16 cellular contexts compared by ENCODE assay signal in genomic region chr7:25048444-25048834, GRCh38.
DNase-seq lines count a peak whose midpoint lies in the region; ATAC-seq and TF ChIP-seq lines count a peak whose summit lies in the region.
"Had no signal": no experiment of that assay in that cellular context is flagged by ENCODE, and none has a peak within 500 bp of the region (broad histone marks: within the 10 kb centered on the region; RNA-seq: fewer than 3 reads in every experiment).

No MANE protein-coding gene starts in this region.

- no peaks in the 10 kb centered on the region for H3K27me3 ChIP-seq in mammary epithelial cell (ENCODE audit: insufficient read depth, low read length)
- H3K27me3 ChIP-seq in breast epithelium = no peaks in the 10 kb centered on the region
- H3K27me3 ChIP-seq in NT2/D1 (ENCODE audit: insufficient read depth, insufficient read length) = no peaks in the 10 kb centered on the region
- H3K27me3 ChIP-seq in esophagus squamous epithelium = no peaks in the 10 kb centered on the region
- H3K27me3 ChIP-seq in effector memory CD4-positive, alpha-beta T cell (replicated peaks; ENCODE audit: control insufficient read depth, insufficient read depth, low read length, poor library complexity, severe bottlenecking) = no peaks in the 10 kb centered on the region

- no peak overlapping the region for H3K4me3 ChIP-seq in mammary epithelial cell (replicated peaks in 1 of 3; ENCODE audit: insufficient read depth in 1 of 3, low read depth in 2 of 3, low read length in 3 of 3)
- H3K4me3 ChIP-seq in breast epithelium = no peak overlapping the region
- H3K4me3 ChIP-seq in NT2/D1 (ENCODE audit: insufficient read length, low read depth) = peak overlapping the region; percentile 17
- H3K4me3 ChIP-seq in esophagus squamous epithelium = no peak overlapping the region
- no peak overlapping the region for H3K4me3 ChIP-seq in effector memory CD4-positive, alpha-beta T cell (ENCODE audit: insufficient read depth, low read depth, low read length, poor library complexity, severe bottlenecking)
- H3K4me3 ChIP-seq: A549, GM12878, GM23248, HAP-1 had no signal

- TF ChIP-seq POLR2A in breast epithelium (IDR thresholded peaks at IDR 0.05) (no peak), esophagus squamous epithelium (IDR thresholded peaks at IDR 0.05) (no peak)

- H3K9ac ChIP-seq in mammary epithelial cell (ENCODE audit: insufficient read depth, low read length) (no peak overlapping the region), NT2/D1 (ENCODE audit: insufficient read length, low read depth) (no peak overlapping the region)
- H3K9ac ChIP-seq: GM23248 had no signal

- dilution Hi-C loops in mammary epithelial cell (cut with HindIII; ENCODE audit: low sequenced_read_pairs) = no loop called here

- WGBS in mammary epithelial cell (ENCODE audit: low coverage, missing lambda C conversion rate) = 79% methylated on average over 1 of the region's 1 CpG
- 26 to 73% methylated on average over 1 of the region's 1 CpG for WGBS in esophagus squamous epithelium, 2 donors

- CTCF ChIA-PET in mammary epithelial cell (lab: Charles Lee; ENCODE audit: low non-redundant PET) = no interaction called here

- no peak overlapping the region for H3K4me2 ChIP-seq in mammary epithelial cell (ENCODE audit: insufficient read depth, low read depth, low read length)
- H3K4me2 ChIP-seq: A549 had no signal

- no peaks in the 10 kb centered on the region for H4K20me1 ChIP-seq in mammary epithelial cell (ENCODE audit: insufficient read depth, low read length)

- no peak overlapping the region for H3K27ac ChIP-seq in mammary epithelial cell (ENCODE audit: insufficient read depth, low read depth, low read length)
- no peak overlapping the region for H3K27ac ChIP-seq in breast epithelium
- H3K27ac ChIP-seq in esophagus squamous epithelium = peak overlapping the region in 3 of 4 donors; percentile 14 to 56 (median 21)
- H3K27ac ChIP-seq in effector memory CD4-positive, alpha-beta T cell (ENCODE audit: insufficient read depth, low read length, poor library complexity, severe bottlenecking) = no peak overlapping the region
- H3K27ac ChIP-seq: A549, C4-2B, GM23248 had no signal

- intact Hi-C loops in mammary epithelial cell (cut with micrococcal nuclease) (no loop called here), breast epithelium (cut with DNase I; ENCODE audit: low total_unique reads) (no loop called here), esophagus squamous epithelium (cut with DNase I) (no loop called here)

- no peak for ATAC-seq in GM18498 (IDR thresholded peaks at IDR 0.05; ENCODE audit: unreplicated experiment)
- ATAC-seq: A549, GM12878 had no signal

- no peaks in the 10 kb centered on the region for H3K36me3 ChIP-seq in mammary epithelial cell (ENCODE audit: insufficient read depth, low read length)
- H3K36me3 ChIP-seq in breast epithelium = no peaks in the 10 kb centered on the region
- H3K36me3 ChIP-seq in NT2/D1 (ENCODE audit: insufficient read depth, insufficient read length, low read length) = no peaks in the 10 kb centered on the region
- no peaks in the 10 kb centered on the region for H3K36me3 ChIP-seq in esophagus squamous epithelium
- no peaks in the 10 kb centered on the region for H3K36me3 ChIP-seq in effector memory CD4-positive, alpha-beta T cell (ENCODE audit: control insufficient read depth, insufficient read depth, low read length)
- H3K36me3 ChIP-seq: HAP-1 had no signal

- H3K4me1 ChIP-seq in mammary epithelial cell (ENCODE audit: insufficient read depth, low read length) (no peaks in the 10 kb centered on the region), breast epithelium (no peaks in the 10 kb centered on the region), NT2/D1 (ENCODE audit: insufficient read depth, insufficient read length) (no peaks in the 10 kb centered on the region), esophagus squamous epithelium (peaks cover 0 to 7% (median 0%) of the 10 kb centered on the region in 3 donors)
- H3K4me1 ChIP-seq in effector memory CD4-positive, alpha-beta T cell (ENCODE audit: control insufficient read depth, insufficient read depth, low read length, poor library complexity, severe bottlenecking) = no peaks in the 10 kb centered on the region
- H3K4me1 ChIP-seq: A549, HAP-1 had no signal

- in situ Hi-C loops in mammary epithelial cell (cut with MboI; ENCODE audit: low sequenced_read_pairs in 2 of 2) = no loop called here

- no peak for DNase-seq in mammary epithelial cell
- no peak for DNase-seq in breast epithelium (ENCODE audit: low spot score in 2 of 2)
- no peak for DNase-seq in NT2/D1 (ENCODE audit: low read depth, low spot score)
- DNase-seq in esophagus squamous epithelium (lab: John Stamatoyannopoulos, UW) = no peak
- DNase-seq in effector memory CD4-positive, alpha-beta T cell = no peak
- no peak for DNase-seq in kidney glomerular epithelial cell (lab: John Stamatoyannopoulos, UW)
- DNase-seq: AML-193; Calu3; CD4-positive, alpha-beta T cell; DMS79 treated with DMSO at 0.1 percent for 48 hours; GM23248 had no signal

- no peak for TF ChIP-seq CTCF in mammary epithelial cell (conservative IDR thresholded peaks at IDR 0.05 in 1 of 2, IDR thresholded peaks at IDR 0.05 in 1 of 2; ENCODE audit: extremely low read depth in 1 of 2, insufficient read depth in 1 of 2, low read depth in 1 of 2, low read length in 2 of 2)
- no peak for TF ChIP-seq CTCF in breast epithelium (IDR thresholded peaks at IDR 0.05)
- no peak for TF ChIP-seq CTCF in esophagus squamous epithelium (IDR thresholded peaks at IDR 0.05)

- no TSS peak for BruUV-seq in mammary epithelial cell (replicated peaks; lab: Mats Ljungman, UMichigan)

- peak overlapping the region; percentile 21 for H2AFZ ChIP-seq in mammary epithelial cell (ENCODE audit: low read depth, low read length)
- H2AFZ ChIP-seq: GM23248 had no signal

- no peaks in the 10 kb centered on the region for H3K79me2 ChIP-seq in mammary epithelial cell (ENCODE audit: insufficient read depth, low read length)

- H3K9me3 ChIP-seq in mammary epithelial cell (replicated peaks; ENCODE audit: insufficient read depth, low read length) = no peaks in the 10 kb centered on the region
- H3K9me3 ChIP-seq in breast epithelium = no peaks in the 10 kb centered on the region
- H3K9me3 ChIP-seq in NT2/D1 (ENCODE audit: insufficient read depth, low read length) = peaks cover 19% of the 10 kb centered on the region
- H3K9me3 ChIP-seq in esophagus squamous epithelium = no peaks in the 10 kb centered on the region
- H3K9me3 ChIP-seq in effector memory CD4-positive, alpha-beta T cell (ENCODE audit: control insufficient read depth, low read length) = no peaks in the 10 kb centered on the region
- H3K9me3 ChIP-seq: A549, HAP-1 had no signal

Comparison
In these comparisons a context has a peak if more than half of its experiments do, and no peak if none do; other contexts are left out.
1. H3K27ac ChIP-seq: peak in esophagus squamous epithelium (3 of 4); none in mammary epithelial cell (single experiment), breast epithelium (0 of 2) and effector memory CD4-positive, alpha-beta T cell (single experiment).